In the genomic region with DNA sequence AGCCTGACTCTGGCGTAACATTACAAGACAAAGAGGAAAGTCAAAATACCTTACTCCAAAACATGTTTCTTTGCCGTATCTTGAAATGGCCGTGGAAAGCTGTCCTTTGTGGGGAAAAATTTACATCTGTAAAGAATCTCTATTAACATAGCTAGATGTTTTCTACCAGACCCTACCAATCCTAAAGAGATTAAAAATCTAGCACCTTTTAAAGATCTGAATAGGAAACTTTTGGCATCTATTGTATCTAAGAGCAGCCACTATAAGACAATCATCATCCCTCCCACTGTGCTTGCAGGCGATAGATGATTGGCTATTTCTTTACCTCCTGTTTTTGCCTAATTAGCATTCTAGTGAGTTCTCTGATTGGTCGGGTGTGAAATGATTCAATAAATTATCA, we compare ENCODE assay signal across 1 cellular context.
TF ChIP-seq lines count a peak whose summit lies in the region.

No MANE protein-coding gene starts in this region.

TF ChIP-seq in H1, 55 proteins besides CTCF, POLR2A, EP300 and RAD21 (continued from another document):
- TF ChIP-seq ASH2L (IDR thresholded peaks at IDR 0.05; ENCODE audit: low read length) = no peak
- TF ChIP-seq BCL11A (IDR thresholded peaks at IDR 0.05; ENCODE audit: low read depth in 2 of 2, low read length in 2 of 2) = no peak
- TF ChIP-seq, protein P1, sequence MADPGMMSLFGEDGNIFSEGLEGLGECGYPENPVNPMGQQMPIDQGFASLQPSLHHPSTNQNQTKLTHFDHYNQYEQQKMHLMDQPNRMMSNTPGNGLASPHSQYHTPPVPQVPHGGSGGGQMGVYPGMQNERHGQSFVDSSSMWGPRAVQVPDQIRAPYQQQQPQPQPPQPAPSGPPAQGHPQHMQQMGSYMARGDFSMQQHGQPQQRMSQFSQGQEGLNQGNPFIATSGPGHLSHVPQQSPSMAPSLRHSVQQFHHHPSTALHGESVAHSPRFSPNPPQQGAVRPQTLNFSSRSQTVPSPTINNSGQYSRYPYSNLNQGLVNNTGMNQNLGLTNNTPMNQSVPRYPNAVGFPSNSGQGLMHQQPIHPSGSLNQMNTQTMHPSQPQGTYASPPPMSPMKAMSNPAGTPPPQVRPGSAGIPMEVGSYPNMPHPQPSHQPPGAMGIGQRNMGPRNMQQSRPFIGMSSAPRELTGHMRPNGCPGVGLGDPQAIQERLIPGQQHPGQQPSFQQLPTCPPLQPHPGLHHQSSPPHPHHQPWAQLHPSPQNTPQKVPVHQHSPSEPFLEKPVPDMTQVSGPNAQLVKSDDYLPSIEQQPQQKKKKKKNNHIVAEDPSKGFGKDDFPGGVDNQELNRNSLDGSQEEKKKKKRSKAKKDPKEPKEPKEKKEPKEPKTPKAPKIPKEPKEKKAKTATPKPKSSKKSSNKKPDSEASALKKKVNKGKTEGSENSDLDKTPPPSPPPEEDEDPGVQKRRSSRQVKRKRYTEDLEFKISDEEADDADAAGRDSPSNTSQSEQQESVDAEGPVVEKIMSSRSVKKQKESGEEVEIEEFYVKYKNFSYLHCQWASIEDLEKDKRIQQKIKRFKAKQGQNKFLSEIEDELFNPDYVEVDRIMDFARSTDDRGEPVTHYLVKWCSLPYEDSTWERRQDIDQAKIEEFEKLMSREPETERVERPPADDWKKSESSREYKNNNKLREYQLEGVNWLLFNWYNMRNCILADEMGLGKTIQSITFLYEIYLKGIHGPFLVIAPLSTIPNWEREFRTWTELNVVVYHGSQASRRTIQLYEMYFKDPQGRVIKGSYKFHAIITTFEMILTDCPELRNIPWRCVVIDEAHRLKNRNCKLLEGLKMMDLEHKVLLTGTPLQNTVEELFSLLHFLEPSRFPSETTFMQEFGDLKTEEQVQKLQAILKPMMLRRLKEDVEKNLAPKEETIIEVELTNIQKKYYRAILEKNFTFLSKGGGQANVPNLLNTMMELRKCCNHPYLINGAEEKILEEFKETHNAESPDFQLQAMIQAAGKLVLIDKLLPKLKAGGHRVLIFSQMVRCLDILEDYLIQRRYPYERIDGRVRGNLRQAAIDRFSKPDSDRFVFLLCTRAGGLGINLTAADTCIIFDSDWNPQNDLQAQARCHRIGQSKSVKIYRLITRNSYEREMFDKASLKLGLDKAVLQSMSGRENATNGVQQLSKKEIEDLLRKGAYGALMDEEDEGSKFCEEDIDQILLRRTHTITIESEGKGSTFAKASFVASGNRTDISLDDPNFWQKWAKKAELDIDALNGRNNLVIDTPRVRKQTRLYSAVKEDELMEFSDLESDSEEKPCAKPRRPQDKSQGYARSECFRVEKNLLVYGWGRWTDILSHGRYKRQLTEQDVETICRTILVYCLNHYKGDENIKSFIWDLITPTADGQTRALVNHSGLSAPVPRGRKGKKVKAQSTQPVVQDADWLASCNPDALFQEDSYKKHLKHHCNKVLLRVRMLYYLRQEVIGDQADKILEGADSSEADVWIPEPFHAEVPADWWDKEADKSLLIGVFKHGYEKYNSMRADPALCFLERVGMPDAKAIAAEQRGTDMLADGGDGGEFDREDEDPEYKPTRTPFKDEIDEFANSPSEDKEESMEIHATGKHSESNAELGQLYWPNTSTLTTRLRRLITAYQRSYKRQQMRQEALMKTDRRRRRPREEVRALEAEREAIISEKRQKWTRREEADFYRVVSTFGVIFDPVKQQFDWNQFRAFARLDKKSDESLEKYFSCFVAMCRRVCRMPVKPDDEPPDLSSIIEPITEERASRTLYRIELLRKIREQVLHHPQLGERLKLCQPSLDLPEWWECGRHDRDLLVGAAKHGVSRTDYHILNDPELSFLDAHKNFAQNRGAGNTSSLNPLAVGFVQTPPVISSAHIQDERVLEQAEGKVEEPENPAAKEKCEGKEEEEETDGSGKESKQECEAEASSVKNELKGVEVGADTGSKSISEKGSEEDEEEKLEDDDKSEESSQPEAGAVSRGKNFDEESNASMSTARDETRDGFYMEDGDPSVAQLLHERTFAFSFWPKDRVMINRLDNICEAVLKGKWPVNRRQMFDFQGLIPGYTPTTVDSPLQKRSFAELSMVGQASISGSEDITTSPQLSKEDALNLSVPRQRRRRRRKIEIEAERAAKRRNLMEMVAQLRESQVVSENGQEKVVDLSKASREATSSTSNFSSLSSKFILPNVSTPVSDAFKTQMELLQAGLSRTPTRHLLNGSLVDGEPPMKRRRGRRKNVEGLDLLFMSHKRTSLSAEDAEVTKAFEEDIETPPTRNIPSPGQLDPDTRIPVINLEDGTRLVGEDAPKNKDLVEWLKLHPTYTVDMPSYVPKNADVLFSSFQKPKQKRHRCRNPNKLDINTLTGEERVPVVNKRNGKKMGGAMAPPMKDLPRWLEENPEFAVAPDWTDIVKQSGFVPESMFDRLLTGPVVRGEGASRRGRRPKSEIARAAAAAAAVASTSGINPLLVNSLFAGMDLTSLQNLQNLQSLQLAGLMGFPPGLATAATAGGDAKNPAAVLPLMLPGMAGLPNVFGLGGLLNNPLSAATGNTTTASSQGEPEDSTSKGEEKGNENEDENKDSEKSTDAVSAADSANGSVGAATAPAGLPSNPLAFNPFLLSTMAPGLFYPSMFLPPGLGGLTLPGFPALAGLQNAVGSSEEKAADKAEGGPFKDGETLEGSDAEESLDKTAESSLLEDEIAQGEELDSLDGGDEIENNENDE (IDR thresholded peaks at IDR 0.05; ENCODE audit: insufficient replicate concordance, low read length) = no peak
- no peak for TF ChIP-seq GTF2F1 (IDR thresholded peaks at IDR 0.05; ENCODE audit: borderline replicate concordance, low read depth, low read length)
- no peak for TF ChIP-seq CTBP2 (IDR thresholded peaks at IDR 0.05; ENCODE audit: borderline replicate concordance, insufficient read depth, insufficient read length, low read length)
- no peak for TF ChIP-seq NANOG (IDR thresholded peaks at IDR 0.05; ENCODE audit: insufficient read depth, low read depth, low read length, poor library complexity, severe bottlenecking)
- no peak for TF ChIP-seq EGR1 (IDR thresholded peaks at IDR 0.05; ENCODE audit: borderline replicate concordance, low read depth, low read length)
- TF ChIP-seq POLR2AphosphoS5 (IDR thresholded peaks at IDR 0.05; ENCODE audit: low read depth, low read length) = no peak
- no peak for TF ChIP-seq SP2 (IDR thresholded peaks at IDR 0.05; ENCODE audit: low read length)
- TF ChIP-seq GABPA (IDR thresholded peaks at IDR 0.05; ENCODE audit: borderline replicate concordance, insufficient read depth, low read length) = no peak
- TF ChIP-seq RNF2 (IDR thresholded peaks at IDR 0.05; ENCODE audit: borderline replicate concordance, low read depth, low read length, missing control alignments, poor library complexity, severe bottlenecking) = no peak
